11 cellular contexts compared by ENCODE assay signal in genomic region chr12:89450922-89451321, GRCh38.
DNase-seq lines count a peak whose midpoint lies in the region; ATAC-seq and TF ChIP-seq lines count a peak whose summit lies in the region.
"Had no signal": no experiment of that assay in that cellular context is flagged by ENCODE, and none has a peak within 500 bp of the region (broad histone marks: within the 10 kb centered on the region; RNA-seq: fewer than 3 reads in every experiment).

No MANE protein-coding gene starts in this region.

- intact Hi-C loops in left cardiac atrium (cut with DNase I) = loop anchor here (5.0 to 10.0 kb wide), 3 partner anchors 59 to 309 kb away; no protein-coding TSS in a partner anchor
- intact Hi-C loops in mammary epithelial cell (cut with micrococcal nuclease) = no loop called here

- H3K27ac ChIP-seq in cardiac muscle cell (peak overlapping the region; percentile 89), mammary epithelial cell (ENCODE audit: insufficient read depth, low read depth, low read length) (peak overlapping the region; percentile 85), liver (ENCODE audit: low read depth in 1 of 2, low read length in 2 of 2) (peak overlapping the region in 1 of 2 donors; percentile 0), upper lobe of left lung (peak overlapping the region in 3 of 4 donors; percentile 55 to 81 (median 79))

- H3K4me2 ChIP-seq in mammary epithelial cell (ENCODE audit: insufficient read depth, low read depth, low read length) = peak overlapping the region; percentile 6

- H2AFZ ChIP-seq in mammary epithelial cell (ENCODE audit: low read depth, low read length) = no peak overlapping the region

- H4K20me1 ChIP-seq in mammary epithelial cell (ENCODE audit: insufficient read depth, low read length) = no peaks in the 10 kb centered on the region

- no peaks in the 10 kb centered on the region for H3K79me2 ChIP-seq in mammary epithelial cell (ENCODE audit: insufficient read depth, low read length)

- H3K36me3 ChIP-seq in cardiac muscle cell = no peaks in the 10 kb centered on the region
- H3K36me3 ChIP-seq in mammary epithelial cell (ENCODE audit: insufficient read depth, low read length) = no peaks in the 10 kb centered on the region
- H3K36me3 ChIP-seq in liver (ENCODE audit: control insufficient read depth in 4 of 4, insufficient read depth in 3 of 4, low read depth in 1 of 4, low read length in 3 of 4) = no peaks in the 10 kb centered on the region
- H3K36me3 ChIP-seq in upper lobe of left lung = no peaks in the 10 kb centered on the region

- H3K4me1 ChIP-seq in cardiac muscle cell (ENCODE audit: low read depth) (peaks cover 41% of the 10 kb centered on the region), mammary epithelial cell (ENCODE audit: insufficient read depth, low read length) (peaks cover 30% of the 10 kb centered on the region), liver (ENCODE audit: control insufficient read depth in 4 of 4, insufficient read depth in 4 of 4, low read length in 3 of 4) (peaks cover 0 to 25% (median 12%) of the 10 kb centered on the region in 4 donors), upper lobe of left lung (peaks cover 39 to 46% (median 44%) of the 10 kb centered on the region in 4 donors)

- in situ Hi-C loops in mammary epithelial cell (cut with MboI; ENCODE audit: low sequenced_read_pairs in 2 of 2) = loop anchor here (10.0 kb wide), 3 partner anchors 96 to 426 kb away; partner anchors contain the start of gene DUSP6 (in 2 of the 2)

- no peak for TF ChIP-seq RAD21 in liver (IDR thresholded peaks at IDR 0.05)

- dilution Hi-C loops in mammary epithelial cell (cut with HindIII; ENCODE audit: low sequenced_read_pairs) = no loop called here

- ATAC-seq in left cardiac atrium (no peak), upper lobe of left lung (ENCODE audit: low FRiP score in 2 of 2) (no peak)

- TF ChIP-seq CTCF in cardiac muscle cell (IDR thresholded peaks at IDR 0.05; ENCODE audit: low read depth, low read length) (no peak), mammary epithelial cell (conservative IDR thresholded peaks at IDR 0.05 in 1 of 2, IDR thresholded peaks at IDR 0.05 in 1 of 2; ENCODE audit: extremely low read depth in 1 of 2, insufficient read depth in 1 of 2, low read depth in 1 of 2, low read length in 2 of 2) (no peak), liver (IDR thresholded peaks at IDR 0.05; ENCODE audit: low read depth, low read length, missing input control) (no peak), upper lobe of left lung (IDR thresholded peaks at IDR 0.05) (no peak)

- no peak for TF ChIP-seq POLR2A in upper lobe of left lung (IDR thresholded peaks at IDR 0.05)

- H3K4me3 ChIP-seq in cardiac muscle cell (no peak overlapping the region), mammary epithelial cell (replicated peaks in 1 of 3; ENCODE audit: insufficient read depth in 1 of 3, low read depth in 2 of 3, low read length in 3 of 3) (no peak overlapping the region), liver (ENCODE audit: low read depth in 1 of 3, low read length in 3 of 3) (no peak overlapping the region), upper lobe of left lung (no peak overlapping the region)

- TF ChIP-seq EP300 in upper lobe of left lung (IDR thresholded peaks at IDR 0.05) = no peak

- H3K9me3 ChIP-seq in cardiac muscle cell (ENCODE audit: low read depth) (no peaks in the 10 kb centered on the region), mammary epithelial cell (replicated peaks; ENCODE audit: insufficient read depth, low read length) (no peaks in the 10 kb centered on the region), liver (ENCODE audit: control insufficient read depth in 4 of 4, low read length in 3 of 4) (no peaks in the 10 kb centered on the region), upper lobe of left lung (no peaks in the 10 kb centered on the region)

- H3K27me3 ChIP-seq in cardiac muscle cell = no peaks in the 10 kb centered on the region
- no peaks in the 10 kb centered on the region for H3K27me3 ChIP-seq in mammary epithelial cell (ENCODE audit: insufficient read depth, low read length)
- H3K27me3 ChIP-seq in liver (ENCODE audit: control insufficient read depth in 4 of 4, insufficient read depth in 4 of 4, low read length in 3 of 4) = no peaks in the 10 kb centered on the region
- no peaks in the 10 kb centered on the region for H3K27me3 ChIP-seq in upper lobe of left lung

- H3K9ac ChIP-seq in mammary epithelial cell (ENCODE audit: insufficient read depth, low read length) = no peak overlapping the region
- no peak overlapping the region for H3K9ac ChIP-seq in liver (ENCODE audit: low read depth in 1 of 2, low read length in 2 of 2)

- no TSS peak for BruUV-seq in mammary epithelial cell (replicated peaks; lab: Mats Ljungman, UMichigan)

- DNase-seq in cardiac muscle cell (ENCODE audit: low read depth in 1 of 2, low spot score in 1 of 2) = peak in 1 of 2 donors; percentile 89
- no peak for DNase-seq in left cardiac atrium
- no peak for DNase-seq in mammary epithelial cell
- no peak for DNase-seq in upper lobe of left lung
- no peak for DNase-seq in DMS79 treated with DMSO at 0.1 percent for 48 hours (lab: John Stamatoyannopoulos, UW)
- no peak for DNase-seq in T1000 (lab: John Stamatoyannopoulos, UW)
- DNase-seq in COLO668 (lab: John Stamatoyannopoulos, UW; ENCODE audit: unreplicated experiment) = no peak
- DNase-seq: 8988T; activated naive CD4-positive, alpha-beta T cell treated with anti-CD3 and anti-CD28 coated beads, Interleukin-2, amount 10 ng/mL, durations not matched to agents 7 days and 5 days; NCI-H2171 had no signal

- CTCF ChIA-PET in mammary epithelial cell (lab: Charles Lee; ENCODE audit: low non-redundant PET) = interaction anchor here (0.8 kb wide), 1 partner anchor 219 kb away, joined by 9 read pairs; no protein-coding TSS in a partner anchor

TF ChIP-seq in liver, 16 proteins besides CTCF, POLR2A, EP300 and RAD21:
- no peak for TF ChIP-seq HNF4G (IDR thresholded peaks at IDR 0.05)
- TF ChIP-seq NR2F2 (IDR thresholded peaks at IDR 0.05) = peak; percentile 39
- peak; percentile 16 for TF ChIP-seq SP1 (IDR thresholded peaks at IDR 0.05)
